In the genomic region with DNA sequence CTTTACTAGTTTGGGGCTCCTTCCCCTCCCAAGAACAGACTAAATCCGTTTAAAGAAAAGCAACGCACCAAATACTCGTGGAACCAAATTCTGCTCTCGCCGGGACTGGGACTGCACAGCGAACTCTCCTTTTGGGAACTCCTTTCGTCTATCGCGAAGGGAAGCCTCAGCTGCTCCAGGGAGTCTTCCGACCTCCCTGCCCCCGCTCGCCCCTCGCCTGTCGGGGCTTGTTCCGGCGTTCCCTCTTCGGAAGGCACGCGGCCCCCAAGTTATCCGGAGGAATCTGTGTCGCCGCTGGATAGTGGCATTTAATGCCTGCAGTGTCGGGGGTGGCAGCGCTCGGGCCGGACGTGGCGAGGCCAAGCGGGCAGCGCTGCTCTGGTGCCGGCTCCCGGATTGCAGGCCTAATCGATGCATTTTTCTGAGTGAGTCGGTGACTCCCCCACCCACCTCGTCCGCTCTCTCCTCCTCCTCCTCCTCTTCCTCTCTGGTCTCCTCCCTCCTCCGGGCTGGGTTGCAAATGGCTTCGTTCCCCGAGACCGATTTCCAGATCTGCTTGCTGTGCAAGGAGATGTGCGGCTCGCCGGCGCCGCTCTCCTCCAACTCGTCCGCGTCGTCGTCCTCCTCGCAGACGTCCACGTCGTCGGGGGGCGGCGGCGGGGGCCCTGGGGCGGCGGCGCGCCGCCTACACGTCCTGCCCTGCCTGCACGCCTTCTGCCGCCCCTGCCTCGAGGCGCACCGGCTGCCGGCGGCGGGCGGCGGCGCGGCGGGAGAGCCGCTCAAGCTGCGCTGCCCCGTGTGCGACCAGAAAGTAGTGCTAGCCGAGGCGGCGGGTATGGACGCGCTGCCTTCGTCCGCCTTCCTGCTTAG, we compare ENCODE assay signal across 8 cellular contexts. TPM values are rescaled to one million over a fixed set of nuclear protein-coding genes. Genes with fewer than 3 reads are reported as not detected.
DNase-seq lines count a peak whose midpoint lies in the region; ATAC-seq and TF ChIP-seq lines count a peak whose summit lies in the region.

A gene (plus strand): TSS at position 437 of the 870 bp plus-strand sequence. CDS start 84 bp downstream, at position 521.

- no peak for ATAC-seq in GM19455 (IDR thresholded peaks at IDR 0.05; ENCODE audit: unreplicated experiment)
- ATAC-seq in HG03457 (IDR thresholded peaks at IDR 0.05; ENCODE audit: unreplicated experiment), result no peak

- H3K36me3 Mint-ChIP-seq in activated T-cell treated with anti-CD3 and anti-CD28 coated beads, Interleukin-2, amount 50 U/mL, for 24 hours (ENCODE audit: low read depth), result no peaks in the 10 kb centered on the region

- no peak within 1 kb of the TSS for H3K27ac Mint-ChIP-seq in activated T-cell treated with anti-CD3 and anti-CD28 coated beads, Interleukin-2, amount 50 U/mL, for 24 hours

- H3K36me3 ChIP-seq in left ventricle myocardium inferior (no peaks in the 10 kb centered on the region), right atrium auricular region (no peaks in the 10 kb centered on the region)

- peak within 1 kb of the TSS; percentile 64 for H3K4me3 ChIP-seq in left ventricle myocardium inferior
- peak within 1 kb of the TSS in 1 of 2 donors; percentile 46 for H3K4me3 ChIP-seq in right atrium auricular region
- peak within 1 kb of the TSS; percentile 93 for H3K4me3 ChIP-seq in iPS-18c (ENCODE audit: insufficient read depth, low read depth, low read length)

- intact Hi-C loops in left ventricle myocardium inferior (cut with micrococcal nuclease), result no loop called here

- H3K4me3 Mint-ChIP-seq in activated T-cell treated with anti-CD3 and anti-CD28 coated beads, Interleukin-2, amount 50 U/mL, for 24 hours, result peak within 1 kb of the TSS; percentile 74

- H3K27me3 Mint-ChIP-seq in activated T-cell treated with anti-CD3 and anti-CD28 coated beads, Interleukin-2, amount 50 U/mL, for 24 hours, result peaks cover 73% of the 10 kb centered on the region

- no peak within 1 kb of the TSS for H3K27ac ChIP-seq in left ventricle myocardium inferior (replicated peaks)
- no peak within 1 kb of the TSS for H3K27ac ChIP-seq in right atrium auricular region

- peaks cover 80% of the 10 kb centered on the region for H3K27me3 ChIP-seq in left ventricle myocardium inferior (ENCODE audit: low read depth)
- peaks cover 5 to 31% of the 10 kb centered on the region in 2 donors for H3K27me3 ChIP-seq in right atrium auricular region

- no peaks in the 10 kb centered on the region for H3K9me3 ChIP-seq in left ventricle myocardium inferior (replicated peaks)
- H3K9me3 ChIP-seq in right atrium auricular region, result no peaks in the 10 kb centered on the region
- H3K9me3 ChIP-seq in iPS-18c (ENCODE audit: control insufficient read depth, insufficient read depth, low read length), result peaks cover 3% of the 10 kb centered on the region

- peaks cover 38% of the 10 kb centered on the region for H3K4me1 Mint-ChIP-seq in activated T-cell treated with anti-CD3 and anti-CD28 coated beads, Interleukin-2, amount 50 U/mL, for 24 hours (ENCODE audit: low read depth)

- H3K9me3 Mint-ChIP-seq in activated T-cell treated with anti-CD3 and anti-CD28 coated beads, Interleukin-2, amount 50 U/mL, for 24 hours, result no peaks in the 10 kb centered on the region

- TF ChIP-seq CTCF in left ventricle myocardium inferior (IDR thresholded peaks at IDR 0.05; ENCODE audit: borderline replicate concordance) (no peak), right atrium auricular region (IDR thresholded peaks at IDR 0.05) (no peak)

- peaks cover 29% of the 10 kb centered on the region for H3K4me1 ChIP-seq in left ventricle myocardium inferior
- peaks cover 0 to 26% of the 10 kb centered on the region in 2 donors for H3K4me1 ChIP-seq in right atrium auricular region

- DNase-seq in left ventricle myocardium inferior, result no peak
- DNase-seq in right atrium auricular region (ENCODE audit: low spot score), result no peak
- DNase-seq in activated T-cell treated with anti-CD3 and anti-CD28 coated beads, Interleukin-2, amount 50 U/mL, for 24 hours, result peak; percentile 58
- peak; percentile 17 to 19 for DNase-seq in stimulated activated CD4-positive, alpha-beta T cell treated with anti-CD3 and anti-CD28 coated beads, Interleukin-4, amount 100 ng/mL, for 4 hours
- no peak for DNase-seq in C1 segment of cervical spinal cord (lab: John Stamatoyannopoulos, UW)

RNA-seq across cellular contexts. Expression of the gene that starts here (rescaled TPM):
- total RNA-seq in left ventricle myocardium inferior (not detected), right atrium auricular region (not detected)

Comparison
In these comparisons a context has a peak if more than half of its experiments do, and no peak if none do; other contexts are left out.
1. DNase-seq: peak in activated T-cell treated with anti-CD3 and anti-CD28 coated beads, Interleukin-2, amount 50 U/mL, for 24 hours (single experiment) and stimulated activated CD4-positive, alpha-beta T cell treated with anti-CD3 and anti-CD28 coated beads, Interleukin-4, amount 100 ng/mL, for 4 hours (2 of 2); none in left ventricle myocardium inferior (single experiment), right atrium auricular region (single experiment) and C1 segment of cervical spinal cord (0 of 14).